19 cellular contexts compared by ENCODE assay signal in genomic region chr20:38986663-38987062, GRCh38. TPM values are rescaled to one million over a fixed set of nuclear protein-coding genes. Genes with fewer than 3 reads are reported as not detected.
DNase-seq lines count a peak whose midpoint lies in the region; ATAC-seq, FAIRE-seq and TF ChIP-seq lines count a peak whose summit lies in the region.
"Had no signal": no experiment of that assay in that cellular context is flagged by ENCODE, and none has a peak within 500 bp of the region (broad histone marks: within the 10 kb centered on the region; RNA-seq: fewer than 3 reads in every experiment).

No MANE protein-coding gene starts in this region.

- H3K4me1 Mint-ChIP-seq in astrocyte (ENCODE audit: low read depth, unreplicated experiment): peaks cover 26% of the 10 kb centered on the region

- peak overlapping the region; percentile 66 for H3K27ac Mint-ChIP-seq in astrocyte (ENCODE audit: unreplicated experiment)
- H3K27ac Mint-ChIP-seq: activated CD4-positive, alpha-beta T cell treated with anti-CD3 and anti-CD28 coated beads, Interleukin-2, amount 10 ng/mL, durations not matched to agents 7 days and 5 days; activated T-helper 1 cell treated with anti-CD3 and anti-CD28 coated beads, Interleukin-12 subunit alpha, Interleukin-12 subunit beta, Interleukin-2, Interleukin-4 antibody, amounts not matched to agents 30 ng/mL and 10 ng/mL and 1 ng/mL, durations not matched to agents 14 hours and 24 hours and 36 hours had no signal

- TF ChIP-seq CTCF in astrocyte (IDR thresholded peaks at IDR 0.05; ENCODE audit: insufficient read depth, low read depth, low read length): no peak
- peak; percentile 5 for TF ChIP-seq CTCF in left ventricle myocardium inferior (IDR thresholded peaks at IDR 0.05; ENCODE audit: borderline replicate concordance)
- TF ChIP-seq CTCF in thoracic aorta (IDR thresholded peaks at IDR 0.05): no peak
- TF ChIP-seq CTCF in Peyer's patch (IDR thresholded peaks at IDR 0.05): no peak

- H3K4me3 Mint-ChIP-seq in astrocyte (ENCODE audit: unreplicated experiment): no peak overlapping the region
- H3K4me3 Mint-ChIP-seq: activated CD4-positive, alpha-beta T cell treated with anti-CD3 and anti-CD28 coated beads, Interleukin-2, amount 10 ng/mL, durations not matched to agents 7 days and 5 days; activated T-helper 1 cell treated with anti-CD3 and anti-CD28 coated beads, Interleukin-12 subunit alpha, Interleukin-12 subunit beta, Interleukin-2, Interleukin-4 antibody, amounts not matched to agents 30 ng/mL and 10 ng/mL and 1 ng/mL, durations not matched to agents 14 hours and 24 hours and 36 hours; naive thymus-derived CD8-positive, alpha-beta T cell; stimulated activated effector memory CD8-positive, alpha-beta T cell treated with anti-CD3 and anti-CD28 coated beads, Interleukin-12 subunit alpha, Interleukin-12 subunit beta, amount 100 ng/mL, for 72 hours had no signal

- no peak overlapping the region for H3K4me3 ChIP-seq in astrocyte (ENCODE audit: insufficient read depth, low read depth, low read length)
- H3K4me3 ChIP-seq in left ventricle myocardium inferior: no peak overlapping the region
- H3K4me3 ChIP-seq in thoracic aorta: no peak overlapping the region
- H3K4me3 ChIP-seq in Peyer's patch: no peak overlapping the region

- FAIRE-seq in astrocyte (lab: Jason Lieb, UNC): no peak

- ATAC-seq in GM19395 (IDR thresholded peaks at IDR 0.05; ENCODE audit: unreplicated experiment): peak; percentile 50
- no peak for ATAC-seq in thoracic aorta (ENCODE audit: insufficient number of reproducible peaks, low FRiP score, low read depth)
- ATAC-seq in GM19397 (IDR thresholded peaks at IDR 0.05; ENCODE audit: unreplicated experiment): no peak
- ATAC-seq in HG02884 (IDR thresholded peaks at IDR 0.05; ENCODE audit: unreplicated experiment): no peak
- ATAC-seq: naive thymus-derived CD8-positive, alpha-beta T cell; Panc1; stimulated activated effector memory CD8-positive, alpha-beta T cell treated with anti-CD3 and anti-CD28 coated beads, Interleukin-12 subunit alpha, Interleukin-12 subunit beta, amount 100 ng/mL, for 72 hours had no signal

- peaks cover 5% of the 10 kb centered on the region for H3K36me3 Mint-ChIP-seq in astrocyte (ENCODE audit: low read depth, unreplicated experiment)

- H3K4me2 ChIP-seq in astrocyte (ENCODE audit: low read length): no peak overlapping the region

- no peak for DNase-seq in astrocyte (ENCODE audit: low read depth)
- DNase-seq in left ventricle myocardium inferior: no peak
- DNase-seq in thoracic aorta (ENCODE audit: low spot score): no peak
- DNase-seq in Peyer's patch: no peak
- DNase-seq: activated CD4-positive, alpha-beta T cell treated with anti-CD3 and anti-CD28 coated beads, Interleukin-2, amount 10 ng/mL, durations not matched to agents 7 days and 5 days; amygdala; GF-D8; glutamatergic neuron; naive thymus-derived CD8-positive, alpha-beta T cell; NCI-H1436 treated with DMSO at 0.1 percent for 48 hours; NCI-H446; stimulated activated CD4-positive, alpha-beta T cell treated with anti-CD3 and anti-CD28 coated beads, Interleukin-4, amount 100 ng/mL, for 1 hour; T-helper 2 cell had no signal

- H3K9ac ChIP-seq in astrocyte (ENCODE audit: low read length): no peak overlapping the region

- H3K9me3 ChIP-seq in astrocyte (ENCODE audit: insufficient read depth, low read depth, low read length) (no peaks in the 10 kb centered on the region), left ventricle myocardium inferior (replicated peaks) (no peaks in the 10 kb centered on the region), thoracic aorta (no peaks in the 10 kb centered on the region), Peyer's patch (no peaks in the 10 kb centered on the region)

- intact Hi-C loops in left ventricle myocardium inferior (cut with micrococcal nuclease): no loop called here

- no peak overlapping the region for H3K27ac ChIP-seq in astrocyte (ENCODE audit: low read depth, low read length)
- peak overlapping the region; percentile 72 for H3K27ac ChIP-seq in left ventricle myocardium inferior (replicated peaks)
- H3K27ac ChIP-seq in thoracic aorta: peak overlapping the region; percentile 36 to 40
- H3K27ac ChIP-seq in Peyer's patch: peak overlapping the region in 2 of 4 donors; percentile 9 to 77

- no peaks in the 10 kb centered on the region for H3K79me2 ChIP-seq in astrocyte (ENCODE audit: insufficient read depth, low read length)

- peaks cover 35% of the 10 kb centered on the region for H4K20me1 ChIP-seq in astrocyte (ENCODE audit: insufficient read depth, low read length)

- no peaks in the 10 kb centered on the region for H3K27me3 Mint-ChIP-seq in astrocyte (ENCODE audit: low read depth, unreplicated experiment)
- H3K27me3 Mint-ChIP-seq: activated CD4-positive, alpha-beta T cell treated with anti-CD3 and anti-CD28 coated beads, Interleukin-2, amount 10 ng/mL, durations not matched to agents 7 days and 5 days; naive thymus-derived CD8-positive, alpha-beta T cell had no signal

- H3K4me1 ChIP-seq in astrocyte (ENCODE audit: insufficient read depth, low read length): peaks cover 16% of the 10 kb centered on the region
- H3K4me1 ChIP-seq in left ventricle myocardium inferior: peaks cover 42% of the 10 kb centered on the region
- peaks cover 17 to 29% of the 10 kb centered on the region in 2 donors for H3K4me1 ChIP-seq in thoracic aorta (ENCODE audit: control insufficient read depth in 1 of 2, low read depth in 2 of 2)
- H3K4me1 ChIP-seq in Peyer's patch: peaks cover 0 to 26% (median 0%) of the 10 kb centered on the region in 4 donors

- H3K36me3 ChIP-seq in astrocyte (ENCODE audit: insufficient read depth, low read length) (peaks cover 3% of the 10 kb centered on the region), left ventricle myocardium inferior (peaks cover 30% of the 10 kb centered on the region), thoracic aorta (peaks cover 10% of the 10 kb centered on the region), Peyer's patch (no peaks in the 10 kb centered on the region)

- no peaks in the 10 kb centered on the region for H3K9me3 Mint-ChIP-seq in astrocyte (ENCODE audit: unreplicated experiment)
- H3K9me3 Mint-ChIP-seq: activated CD4-positive, alpha-beta T cell treated with anti-CD3 and anti-CD28 coated beads, Interleukin-2, amount 10 ng/mL, durations not matched to agents 7 days and 5 days; activated T-helper 1 cell treated with anti-CD3 and anti-CD28 coated beads, Interleukin-12 subunit alpha, Interleukin-12 subunit beta, Interleukin-2, Interleukin-4 antibody, amounts not matched to agents 30 ng/mL and 10 ng/mL and 1 ng/mL, durations not matched to agents 14 hours and 24 hours and 36 hours; naive thymus-derived CD8-positive, alpha-beta T cell; stimulated activated effector memory CD8-positive, alpha-beta T cell treated with anti-CD3 and anti-CD28 coated beads, Interleukin-12 subunit alpha, Interleukin-12 subunit beta, amount 100 ng/mL, for 72 hours had no signal

- no peak overlapping the region for H2AFZ ChIP-seq in astrocyte (ENCODE audit: low read depth, low read length)

- H3K27me3 ChIP-seq in astrocyte (ENCODE audit: insufficient read depth, low read length): no peaks in the 10 kb centered on the region
- no peaks in the 10 kb centered on the region for H3K27me3 ChIP-seq in left ventricle myocardium inferior (ENCODE audit: low read depth)
- no peaks in the 10 kb centered on the region for H3K27me3 ChIP-seq in thoracic aorta (replicated peaks; ENCODE audit: insufficient read depth)
- no peaks in the 10 kb centered on the region for H3K27me3 ChIP-seq in Peyer's patch

- no peak for TF ChIP-seq POLR2A in Peyer's patch (IDR thresholded peaks at IDR 0.05)

RNA-seq across cellular contexts. Expression of gene DHX35, which starts 24.5 kb away (rescaled TPM):
- total RNA-seq in astrocyte (7.8 TPM in 2 replicates), left ventricle myocardium inferior (15.8 TPM), thoracic aorta (10 to 100 TPM; 17.9 to 23.8 TPM), Peyer's patch (10 to 100 TPM; 14.0 to 32.4 (median 18.1) TPM)
